ENCODE assay signal across 15 cellular contexts in the genomic region with DNA sequence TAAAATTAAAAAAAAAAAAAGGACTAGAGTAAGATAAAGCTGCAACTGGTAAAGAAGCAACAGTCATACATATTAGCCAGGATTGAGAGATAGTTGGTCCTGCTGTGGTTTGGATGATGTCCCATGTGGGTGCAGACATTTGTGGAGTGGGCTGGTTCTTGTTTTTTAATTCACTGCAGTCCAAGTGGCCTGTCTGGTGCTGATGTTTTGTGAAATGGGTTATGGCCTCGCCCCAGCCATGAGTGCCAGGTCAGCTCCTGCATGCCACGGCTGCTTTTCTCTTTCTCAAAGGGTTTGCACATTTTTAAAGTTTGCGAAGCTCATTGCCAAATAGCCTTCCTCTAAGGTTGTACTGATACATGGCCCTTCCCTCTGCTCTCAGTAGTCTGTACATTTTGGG. TPM values are rescaled to one million over a fixed set of nuclear protein-coding genes. Genes with fewer than 3 reads are reported as not detected.
A peak's percentile ranks its signal among the peaks of the same experiment; 100 is the strongest.
DNase-seq lines count a peak whose midpoint lies in the region; ATAC-seq and TF ChIP-seq lines count a peak whose summit lies in the region.
"Had no signal": no experiment of that assay in that cellular context is flagged by ENCODE, and none has a peak within 500 bp of the region (broad histone marks: within the 10 kb centered on the region; RNA-seq: fewer than 3 reads in every experiment).

No MANE protein-coding gene starts in this region.

- WGBS in GM23248 (ENCODE audit: low coverage in 1 of 2, low lambda C conversion rate in 2 of 2, missing lambda C conversion rate in 2 of 2), 2 experiments, result 62 to 66% methylated on average over 3 of the region's 3 CpGs
- 54% methylated on average over 3 of the region's 3 CpGs for WGBS in suprapubic skin
- 87 to 94% (median 91%) methylated on average over 3 of the region's 3 CpGs for WGBS in stomach, 5 donors

- H3K4me3 ChIP-seq in GM23248, result no peak overlapping the region
- H3K4me3 ChIP-seq in suprapubic skin, result no peak overlapping the region
- no peak overlapping the region for H3K4me3 ChIP-seq in stomach
- no peak overlapping the region for H3K4me3 ChIP-seq in lower lobe of right lung
- H3K4me3 ChIP-seq: A549, BLaER1 had no signal

- H3K4me3 Mint-ChIP-seq in osteocyte (ENCODE audit: unreplicated experiment), result no peak overlapping the region
- H3K4me3 Mint-ChIP-seq: CD4-positive, CD25-positive, alpha-beta regulatory T cell had no signal

- TF ChIP-seq POLR2A in suprapubic skin (IDR thresholded peaks at IDR 0.05) (no peak), stomach (IDR thresholded peaks at IDR 0.05) (no peak)

- no peaks in the 10 kb centered on the region for H3K27me3 Mint-ChIP-seq in osteocyte (ENCODE audit: unreplicated experiment)

- H3K9me2 ChIP-seq in GM23248 (ENCODE audit: insufficient read depth), result no peaks in the 10 kb centered on the region

- TF ChIP-seq CTCF in osteocyte (IDR thresholded peaks at IDR 0.05), result no peak
- no peak for TF ChIP-seq CTCF in suprapubic skin (IDR thresholded peaks at IDR 0.05)
- no peak for TF ChIP-seq CTCF in stomach (IDR thresholded peaks at IDR 0.05)
- no peak for TF ChIP-seq CTCF in lower lobe of right lung (IDR thresholded peaks at IDR 0.05)

- H3K36me3 ChIP-seq in GM23248 (ENCODE audit: low read depth) (no peaks in the 10 kb centered on the region), suprapubic skin (peaks cover 28% of the 10 kb centered on the region), stomach (peaks cover 0 to 62% (median 46%) of the 10 kb centered on the region in 4 donors), lower lobe of right lung (peaks cover 49% of the 10 kb centered on the region)

- no peaks in the 10 kb centered on the region; the same call in 1 of the 2 replicates for H3F3A ChIP-seq in GM23248 (ENCODE audit: insufficient read depth)

- DNase-seq in GM23248 (peak; percentile 16), fibroblast of gingiva (ENCODE audit: low read depth) (peak; percentile 58), osteocyte (ENCODE audit: extremely low spot score, unreplicated experiment) (no peak), suprapubic skin (ENCODE audit: low spot score in 2 of 2) (peak; percentile 35 to 60), cerebellar cortex (ENCODE audit: low spot score) (no peak), HUDEP-2 (lab: John Stamatoyannopoulos, UW; ENCODE audit: unreplicated experiment in 76 of 76) (no peak), stomach (no peak), lower lobe of right lung (no peak)
- DNase-seq: AML-193; CD4-positive, CD25-positive, alpha-beta regulatory T cell; DMS53 had no signal

- H2AFZ ChIP-seq in GM23248, result no peak overlapping the region

- in situ Hi-C loops in GM23248 (cut with MboI), result no loop called here

- intact Hi-C loops in stomach (cut with DNase I; ENCODE audit: low total_unique reads) (no loop called here), lower lobe of right lung (cut with DNase I) (no loop called here)

- no peak overlapping the region for H3K9ac ChIP-seq in GM23248
- H3K9ac ChIP-seq: BLaER1 had no signal

- ATAC-seq in lower lobe of right lung, result no peak

- peaks cover 30% of the 10 kb centered on the region for H3K36me3 Mint-ChIP-seq in osteocyte (ENCODE audit: unreplicated experiment)
- H3K36me3 Mint-ChIP-seq: CD4-positive, CD25-positive, alpha-beta regulatory T cell had no signal

- H3K4me1 ChIP-seq in GM23248 (ENCODE audit: insufficient read depth) (no peaks in the 10 kb centered on the region), suprapubic skin (no peaks in the 10 kb centered on the region), stomach (peaks cover 0 to 17% (median 5%) of the 10 kb centered on the region in 4 donors), lower lobe of right lung (no peaks in the 10 kb centered on the region)
- H3K4me1 ChIP-seq: A549 had no signal

- no peaks in the 10 kb centered on the region for H3K9me3 ChIP-seq in GM23248 (ENCODE audit: low read depth)
- peaks cover 6% of the 10 kb centered on the region for H3K9me3 ChIP-seq in suprapubic skin
- H3K9me3 ChIP-seq in stomach, result peaks cover 0 to 11% (median 3%) of the 10 kb centered on the region in 4 donors
- no peaks in the 10 kb centered on the region for H3K9me3 ChIP-seq in lower lobe of right lung

- no peaks in the 10 kb centered on the region for H3K9me3 Mint-ChIP-seq in osteocyte (ENCODE audit: unreplicated experiment)

- H3K27ac ChIP-seq in GM23248 (no peak overlapping the region), suprapubic skin (no peak overlapping the region), stomach (no peak overlapping the region), lower lobe of right lung (no peak overlapping the region)
- H3K27ac ChIP-seq: A549, BLaER1 had no signal

- H3K4me1 Mint-ChIP-seq in osteocyte (ENCODE audit: unreplicated experiment), result peaks cover 33% of the 10 kb centered on the region
- H3K4me1 Mint-ChIP-seq: CD4-positive, CD25-positive, alpha-beta regulatory T cell had no signal

- no peaks in the 10 kb centered on the region for H4K20me1 ChIP-seq in GM23248 (ENCODE audit: insufficient read depth)
- H4K20me1 ChIP-seq: BLaER1 had no signal

- no peak overlapping the region for H3K4me2 ChIP-seq in GM23248 (ENCODE audit: unreplicated experiment)
- H3K4me2 ChIP-seq: A549, BLaER1 had no signal

- H3K27ac Mint-ChIP-seq in osteocyte (ENCODE audit: unreplicated experiment), result peak overlapping the region; percentile 12
- H3K27ac Mint-ChIP-seq: CD4-positive, CD25-positive, alpha-beta regulatory T cell had no signal

- no peak for TF ChIP-seq EP300 in suprapubic skin (IDR thresholded peaks at IDR 0.05)
- TF ChIP-seq EP300 in stomach (IDR thresholded peaks at IDR 0.05), result no peak

- H3K79me2 ChIP-seq in GM23248 (ENCODE audit: insufficient read depth), result no peaks in the 10 kb centered on the region

- H3K27me3 ChIP-seq in GM23248 (replicated peaks; ENCODE audit: insufficient read depth) (no peaks in the 10 kb centered on the region), suprapubic skin (no peaks in the 10 kb centered on the region), stomach (no peaks in the 10 kb centered on the region), lower lobe of right lung (ENCODE audit: low read depth) (no peaks in the 10 kb centered on the region)
- H3K27me3 ChIP-seq: BLaER1 had no signal

RNA-seq across cellular contexts. Expression of gene BTBD16, which starts 14.1 kb away (rescaled TPM):
- total RNA-seq in GM23248 (2014; rRNA removed; shearing (Covaris generic)), result not detected in 2 replicates
- polyA plus RNA-seq in GM23248 (2016; fragmentation: Nextera tagmentation; extraction: Ambion mirVana), result not detected in 2 replicates
- not detected in 2 replicates for total RNA-seq in osteocyte
- 10 to 100 TPM in 1 of 4 donors, 1 to 10 TPM in 2, under 1 TPM in 1; 0.85 to 10.2 (median 5.1) TPM for total RNA-seq in suprapubic skin
- not detected for total RNA-seq in stomach
- polyA plus RNA-seq in stomach, result under 1 TPM in 1 of 3 donors, not detected in 2; 0.40 TPM
- total RNA-seq in lower lobe of right lung, result 0.62 TPM
- total RNA-seq: CD4-positive, CD25-positive, alpha-beta regulatory T cell; G401 had no signal
- polyA plus RNA-seq: AG04450 had no signal

Comparison
In these comparisons a context has a peak if more than half of its experiments do, and no peak if none do; other contexts are left out.
1. DNase-seq: peak in GM23248 (single experiment), fibroblast of gingiva (single experiment) and suprapubic skin (2 of 2); none in osteocyte (single experiment), cerebellar cortex (single experiment), HUDEP-2 (0 of 76), stomach (single experiment) and lower lobe of right lung (single experiment).